Comparison of ENCODE assay signal across 2 cellular contexts in genomic region chr3:185151959-185152432, GRCh38.
TF ChIP-seq lines count a peak whose summit lies in the region.

No MANE protein-coding gene starts in this region.

TF ChIP-seq in SK-N-SH, 30 proteins besides CTCF, POLR2A, EP300 and RAD21 (continued from another document):
- TF ChIP-seq IRF3 (IDR thresholded peaks at IDR 0.05; ENCODE audit: low read depth, low read length) = no peak
- no peak for TF ChIP-seq USF2 (IDR thresholded peaks at IDR 0.05; ENCODE audit: borderline replicate concordance, low read depth, low read length)
- no peak for TF ChIP-seq GATA2 (CRISPR knock-in tag; IDR thresholded peaks at IDR 0.05)
- TF ChIP-seq JUND (IDR thresholded peaks at IDR 0.05) = no peak
- TF ChIP-seq FOSL2 (IDR thresholded peaks at IDR 0.05; ENCODE audit: borderline replicate concordance, low read depth) = no peak
- no peak for TF ChIP-seq GABPA (IDR thresholded peaks at IDR 0.05; ENCODE audit: low read depth)
- TF ChIP-seq MEF2A (IDR thresholded peaks at IDR 0.05; ENCODE audit: borderline replicate concordance, low read depth) = no peak
- no peak for TF ChIP-seq USF1 (IDR thresholded peaks at IDR 0.05; ENCODE audit: borderline replicate concordance, low read depth)
- TF ChIP-seq YY1 (IDR thresholded peaks at IDR 0.05; ENCODE audit: low read depth) = no peak
- no peak for TF ChIP-seq FOXM1 (IDR thresholded peaks at IDR 0.05; ENCODE audit: low read depth)
- no peak for TF ChIP-seq RFX5 (IDR thresholded peaks at IDR 0.05; ENCODE audit: low read length)
- no peak for TF ChIP-seq ELF1 (IDR thresholded peaks at IDR 0.05)

TF ChIP-seq in HepG2, 621 proteins besides CTCF, POLR2A, EP300 and RAD21 (continued from another document):
- TF ChIP-seq GMEB1 (CRISPR knock-in tag; IDR thresholded peaks at IDR 0.05; ENCODE audit: borderline replicate concordance) (no peak), ZUFSP (CRISPR knock-in tag; IDR thresholded peaks at IDR 0.05; ENCODE audit: borderline replicate concordance) (no peak), SOX13 (IDR thresholded peaks at IDR 0.05) (no peak), SOX13 (CRISPR knock-in tag; conservative IDR thresholded peaks at IDR 0.05 in 1 of 2, IDR thresholded peaks at IDR 0.05 in 1 of 2) (no peak)
